Comparison of ENCODE assay signal across 8 cellular contexts in the genomic region with DNA sequence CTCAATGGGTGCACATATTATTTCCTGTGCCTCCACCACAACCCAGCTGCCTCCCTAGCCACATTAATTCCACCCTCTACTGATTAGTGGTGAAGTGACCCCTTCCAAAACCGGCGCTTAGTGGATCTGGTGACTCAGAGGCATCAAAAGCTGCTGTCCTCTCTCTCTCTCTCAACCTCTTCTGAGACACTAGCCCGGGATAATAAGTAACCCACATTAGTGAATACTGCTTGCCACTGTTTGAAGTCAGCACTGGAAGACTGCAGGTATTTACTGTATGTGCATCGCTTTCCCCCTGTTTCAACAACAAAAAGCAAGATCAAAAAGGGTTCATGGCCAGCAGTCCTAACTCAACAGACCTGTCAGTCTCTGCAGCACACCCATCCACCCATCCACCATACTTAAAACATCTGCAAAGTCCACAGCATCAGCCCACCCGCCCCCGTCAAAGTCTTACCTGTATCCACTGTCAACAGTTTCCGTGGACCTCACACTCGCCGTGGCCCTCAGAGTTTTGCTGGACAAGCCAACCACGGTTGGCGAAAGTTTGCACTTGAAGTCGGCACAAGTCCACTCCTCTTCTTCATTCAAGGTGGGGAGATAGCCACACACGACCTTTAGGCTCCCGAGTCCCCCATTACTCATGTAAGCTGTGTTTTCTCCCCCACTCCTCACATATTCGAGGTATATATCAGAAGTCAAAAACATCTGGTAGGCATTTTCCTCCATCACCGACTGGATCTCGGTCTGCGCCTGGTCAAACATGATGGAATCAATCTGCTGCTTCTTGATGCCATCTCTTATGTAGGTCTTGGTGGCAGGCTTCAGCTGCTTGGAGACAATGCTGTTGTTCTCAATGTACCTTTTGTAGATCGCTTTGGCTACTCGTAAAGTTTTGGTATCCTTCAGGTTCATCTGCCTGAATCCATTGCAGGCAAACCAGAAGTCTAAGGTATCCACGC. TPM values are rescaled to one million over a fixed set of nuclear protein-coding genes. Genes with fewer than 3 reads are reported as not detected.
DNase-seq lines count a peak whose midpoint lies in the region; ATAC-seq and TF ChIP-seq lines count a peak whose summit lies in the region.

No MANE protein-coding gene starts in this region.

- ATAC-seq in HG03135 (IDR thresholded peaks at IDR 0.05; ENCODE audit: unreplicated experiment) (no peak), HG03280 (IDR thresholded peaks at IDR 0.05; ENCODE audit: unreplicated experiment) (no peak), HG03342 (IDR thresholded peaks at IDR 0.05; ENCODE audit: unreplicated experiment) (no peak)

- CTCF ChIA-PET in Caco-2 (lab: Charles Lee) = interaction anchor here (0.7 to 2.5 kb wide), 4 partner anchors 30 to 267 kb away, joined by 4 to 10 read pairs (median 4); no protein-coding TSS in a partner anchor

- DNase-seq in Caco-2 (peak; percentile 60 to 63), MG63 (peak; percentile 37), neuronal stem cell (ENCODE audit: low spot score) (no peak), D341Med (ENCODE audit: low spot score) (no peak)

- H2BK5ac ChIP-seq in neuronal stem cell (ENCODE audit: low read length) = no peak overlapping the region

- H3K4me1 Mint-ChIP-seq in Caco-2 (ENCODE audit: low read depth, unreplicated experiment) = peaks cover 20% of the 10 kb centered on the region

- peak overlapping the region; percentile 37 for H3K4me2 ChIP-seq in neuronal stem cell (ENCODE audit: insufficient read depth, low read length, poor library complexity, severe bottlenecking)

- H3K27ac ChIP-seq in cingulate gyrus (ENCODE audit: low read depth, low read length) = peak overlapping the region; percentile 54
- no peak overlapping the region for H3K27ac ChIP-seq in neuronal stem cell (replicated peaks; ENCODE audit: low read length)

- H2BK120ac ChIP-seq in neuronal stem cell (ENCODE audit: low read depth, low read length) = no peak overlapping the region

- BruUV-seq in Caco-2 (replicated peaks; lab: Mats Ljungman, UMichigan) = TSS peak; percentile 30

- no peak overlapping the region for H4K8ac ChIP-seq in neuronal stem cell (ENCODE audit: low read depth, low read length)

- H3K4me1 ChIP-seq in Caco-2 (peaks cover 26% of the 10 kb centered on the region), neuronal stem cell (ENCODE audit: control insufficient read depth in 2 of 2, insufficient read depth in 1 of 2, low read depth in 1 of 2, low read length in 2 of 2) (peaks cover 19 to 47% of the 10 kb centered on the region in 2 donors)

- no peak overlapping the region for H2BK15ac ChIP-seq in neuronal stem cell (ENCODE audit: low read length)

- no peaks in the 10 kb centered on the region for H3K9me3 ChIP-seq in Caco-2
- no peaks in the 10 kb centered on the region for H3K9me3 ChIP-seq in MG63
- H3K9me3 ChIP-seq in neuronal stem cell (replicated peaks in 1 of 2; ENCODE audit: control insufficient read depth in 2 of 2, insufficient read depth in 1 of 2, low read depth in 1 of 2, low read length in 2 of 2) = no peaks in the 10 kb centered on the region

- no peak overlapping the region for H3K4ac ChIP-seq in neuronal stem cell (ENCODE audit: low read length)

- H3K4me3 Mint-ChIP-seq in Caco-2 (ENCODE audit: unreplicated experiment) = no peak overlapping the region

- H2BK12ac ChIP-seq in neuronal stem cell (ENCODE audit: low read length) = no peak overlapping the region

- POLR2A ChIA-PET in Caco-2 (lab: Charles Lee) = no interaction called here

- no peak overlapping the region for H3K18ac ChIP-seq in neuronal stem cell (ENCODE audit: low read length)

- intact Hi-C loops in Caco-2 (cut with micrococcal nuclease; ENCODE audit: unreplicated experiment) = loop anchor here (1.0 to 5.0 kb wide), 4 partner anchors 31 to 610 kb away; no protein-coding TSS in a partner anchor

- H3K4me3 ChIP-seq in Caco-2 (ENCODE audit: low read depth, low read length) (peak overlapping the region; percentile 86), MG63 (no peak overlapping the region), neuronal stem cell (ENCODE audit: low read length in 2 of 2) (peak overlapping the region in 1 of 2 donors; percentile 61)

- H3K79me1 ChIP-seq in neuronal stem cell (ENCODE audit: low read depth, low read length) = peaks cover 6% of the 10 kb centered on the region

- H3K9me3 Mint-ChIP-seq in Caco-2 (ENCODE audit: unreplicated experiment) = no peaks in the 10 kb centered on the region

- H3K27me3 Mint-ChIP-seq in Caco-2 (ENCODE audit: insufficient read depth, unreplicated experiment) = no peaks in the 10 kb centered on the region

- H3K36me3 ChIP-seq in Caco-2 (ENCODE audit: control insufficient read depth, insufficient read depth, low read length) (no peaks in the 10 kb centered on the region; the same call in 1 of the 2 replicates), MG63 (peaks cover 13% of the 10 kb centered on the region), neuronal stem cell (replicated peaks in 1 of 2; ENCODE audit: control insufficient read depth in 2 of 2, insufficient read depth in 2 of 2, low read length in 2 of 2) (peaks cover 5 to 7% of the 10 kb centered on the region in 2 donors)

- TF ChIP-seq CTCF in Caco-2 (IDR thresholded peaks at IDR 0.05; ENCODE audit: insufficient read depth in 1 of 2, low read depth in 1 of 2, low read length in 1 of 2, severe bottlenecking in 1 of 2, unreplicated experiment in 1 of 2) = no peak

- H2AFZ ChIP-seq in neuronal stem cell (ENCODE audit: low read length) = no peak overlapping the region

- H3K9ac ChIP-seq in neuronal stem cell (ENCODE audit: low read depth, low read length, poor library complexity) = no peak overlapping the region

- WGBS in neuronal stem cell (ENCODE audit: extremely low coverage in 2 of 2, insufficient read length in 2 of 2, insufficient replicate concordance in 1 of 2), 2 donors = no CpG with 5 or more reads among the region's 21 CpGs

- no peak overlapping the region for H3K27ac Mint-ChIP-seq in Caco-2 (ENCODE audit: unreplicated experiment)

- H2AK5ac ChIP-seq in neuronal stem cell (ENCODE audit: low read depth, low read length) = no peak overlapping the region

- H4K91ac ChIP-seq in neuronal stem cell (ENCODE audit: low read depth, low read length, poor library complexity) = no peak overlapping the region

- no peaks in the 10 kb centered on the region for H3K27me3 ChIP-seq in Caco-2 (replicated peaks; ENCODE audit: control insufficient read depth, insufficient read depth, low read length)
- no peaks in the 10 kb centered on the region for H3K27me3 ChIP-seq in MG63
- peaks cover 0 to 10% (median 0%) of the 10 kb centered on the region in 3 experiments for H3K27me3 ChIP-seq in neuronal stem cell (ENCODE audit: control insufficient read depth in 3 of 3, insufficient read depth in 3 of 3, low read depth in 1 of 3, low read length in 3 of 3)

- H3K36me3 Mint-ChIP-seq in Caco-2 (ENCODE audit: insufficient read depth, unreplicated experiment) = peaks cover 11% of the 10 kb centered on the region

- H3K23ac ChIP-seq in neuronal stem cell (ENCODE audit: low read depth, low read length, poor library complexity) = no peak overlapping the region

- H3K14ac ChIP-seq in neuronal stem cell (ENCODE audit: low read length) = no peak overlapping the region

RNA-seq across cellular contexts. Expression of gene AXIN2, which starts 3.8 kb away (rescaled TPM):
- total RNA-seq in Caco-2 (2022) = 141 and 168 TPM in 2 replicates
- 2.6 and 9.0 TPM in 2 replicates for total RNA-seq in MG63 (2014; rRNA removed; shearing (Covaris generic); ENCODE audit: low replicate concordance)
- polyA plus RNA-seq in neuronal stem cell (2013, experiment 1 of 2) = 7.2 TPM
- polyA plus RNA-seq in neuronal stem cell (2013, experiment 2 of 2) = 7.1 TPM

Comparison
In these comparisons a context has a peak if more than half of its experiments do, and no peak if none do; other contexts are left out.
1. DNase-seq: peak in Caco-2 (2 of 2) and MG63 (single experiment); none in neuronal stem cell (single experiment) and D341Med (single experiment).
2. RNA of gene AXIN2, which starts 3.8 kb away (total RNA-seq): 141 to 168 TPM in Caco-2; 2.6 to 9.0 TPM in MG63; every median in the first group is over 10 times any median in the second.